Comparison of ENCODE assay signal across 8 cellular contexts in the genomic region with DNA sequence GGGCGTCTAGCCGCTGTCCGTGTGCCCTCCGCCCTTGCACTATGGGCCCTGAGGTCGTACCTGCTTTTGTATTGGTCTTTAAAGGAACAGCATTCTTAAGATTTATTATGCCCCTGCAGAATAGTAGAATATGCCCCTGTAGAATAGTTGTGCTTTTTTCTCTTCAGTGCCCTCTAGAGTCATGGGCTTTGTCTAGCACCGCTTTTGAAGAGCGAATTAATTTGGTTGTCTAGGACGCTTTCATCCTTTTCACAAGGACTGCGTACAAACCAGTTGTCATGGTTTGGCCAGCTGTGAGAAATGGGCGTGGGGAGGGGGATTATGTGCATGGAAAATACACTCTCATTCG. TPM values are rescaled to one million over a fixed set of nuclear protein-coding genes. Genes with fewer than 3 reads are reported as not detected.
DNase-seq lines count a peak whose midpoint lies in the region; ATAC-seq and TF ChIP-seq lines count a peak whose summit lies in the region.

No MANE protein-coding gene starts in this region.

- 0 to 1% (median 0%) methylated on average over 11 of the region's 11 CpGs for WGBS in adrenal gland, 4 donors
- 0 to 1% methylated on average over 11 of the region's 11 CpGs for WGBS in heart right ventricle, 2 donors

- peaks cover 71% of the 10 kb centered on the region for H3K79me2 ChIP-seq in Karpas-422 (ENCODE audit: low read length)
- H3K79me2 ChIP-seq in PC-3 (ENCODE audit: low read length), result peaks cover 77% of the 10 kb centered on the region
- H3K79me2 ChIP-seq in parathyroid adenoma, result peaks cover 57% of the 10 kb centered on the region

- H3K27ac ChIP-seq in Karpas-422 (ENCODE audit: low read length) (peak overlapping the region; percentile 94), PC-3 (ENCODE audit: low read length) (peak overlapping the region; percentile 90), adrenal gland (peak overlapping the region; percentile 100), heart right ventricle (peak overlapping the region; percentile 86 to 100 (median 99)), parathyroid adenoma (peak overlapping the region; percentile 99)

- POLR2A ChIA-PET in PC-3 (lab: Charles Lee; ENCODE audit: unreplicated experiment), result interaction anchor here (0.9 to 2.4 kb wide), 3 partner anchors 11 to 282 kb away, joined by 3 to 50 read pairs (median 8); partner anchors contain the start of gene POLG2

- H3K4me1 ChIP-seq in Karpas-422 (ENCODE audit: low read length), result peaks cover 37% of the 10 kb centered on the region
- peaks cover 29% of the 10 kb centered on the region for H3K4me1 ChIP-seq in PC-3 (ENCODE audit: insufficient read depth, low read length)
- peaks cover 24 to 41% of the 10 kb centered on the region in 2 donors for H3K4me1 ChIP-seq in adrenal gland (replicated peaks in 1 of 2)
- H3K4me1 ChIP-seq in heart right ventricle, result peaks cover 6 to 55% (median 46%) of the 10 kb centered on the region in 9 donors
- H3K4me1 ChIP-seq in parathyroid adenoma, result peaks cover 21% of the 10 kb centered on the region

- H3K9me2 ChIP-seq in Karpas-422 (replicated peaks; ENCODE audit: insufficient read depth, low read length) (no peaks in the 10 kb centered on the region), PC-3 (replicated peaks; ENCODE audit: low read length) (no peaks in the 10 kb centered on the region)

- TF ChIP-seq POLR2A in adrenal gland (IDR thresholded peaks at IDR 0.05), result no peak

- peak overlapping the region; percentile 49; the same call in 1 of the 2 replicates for H2AFZ ChIP-seq in Karpas-422 (ENCODE audit: low read length)
- H2AFZ ChIP-seq in PC-3 (ENCODE audit: low read length), result peak overlapping the region; percentile 90
- peak overlapping the region; percentile 76 for H2AFZ ChIP-seq in parathyroid adenoma

- no TSS peak for BruUV-seq in PC-3 (replicated peaks; lab: Mats Ljungman, UMichigan)

- ATAC-seq in GM21528 (IDR thresholded peaks at IDR 0.05; ENCODE audit: low FRiP score, unreplicated experiment) (peak; percentile 9), PC-3 (peak; percentile 47), heart right ventricle (peak in 6 of 8 donors; percentile 1 to 37 (median 26))

- H3F3A ChIP-seq in PC-3 (ENCODE audit: low read length, unreplicated experiment), result peaks cover 14% of the 10 kb centered on the region

- H4K20me1 ChIP-seq in Karpas-422 (ENCODE audit: insufficient read depth, low read depth, low read length), result peaks cover 53% of the 10 kb centered on the region
- H4K20me1 ChIP-seq in PC-3 (ENCODE audit: low read length), result peaks cover 50% of the 10 kb centered on the region

- TF ChIP-seq CTCF in PC-3 (conservative IDR thresholded peaks at IDR 0.05; ENCODE audit: low read depth, low read length), result peak; percentile 72
- peak in 5 of 6 experiments; percentile 32 to 53 (median 39) for TF ChIP-seq CTCF in adrenal gland (IDR thresholded peaks at IDR 0.05)
- peak in 7 of 9 donors; percentile 23 to 61 (median 50) for TF ChIP-seq CTCF in heart right ventricle (IDR thresholded peaks at IDR 0.05)
- TF ChIP-seq CTCF in parathyroid adenoma (IDR thresholded peaks at IDR 0.05), result peak; percentile 43

- H3K9ac ChIP-seq in Karpas-422 (ENCODE audit: low read length) (peak overlapping the region; percentile 100), PC-3 (ENCODE audit: low read length) (peak overlapping the region; percentile 97), parathyroid adenoma (no peak overlapping the region)

- H3K4me2 ChIP-seq in Karpas-422 (ENCODE audit: low read depth, low read length, poor library complexity, severe bottlenecking), result peak overlapping the region; percentile 97
- peak overlapping the region; percentile 91 for H3K4me2 ChIP-seq in PC-3 (ENCODE audit: low read length)
- peak overlapping the region; percentile 75 for H3K4me2 ChIP-seq in parathyroid adenoma (ENCODE audit: low read length)

- H3K36me3 ChIP-seq in Karpas-422 (ENCODE audit: insufficient read depth, low read length), result peaks cover 48% of the 10 kb centered on the region
- peaks cover 48% of the 10 kb centered on the region for H3K36me3 ChIP-seq in PC-3 (ENCODE audit: low read depth, low read length)
- H3K36me3 ChIP-seq in adrenal gland (replicated peaks in 1 of 2), result peaks cover 0 to 49% of the 10 kb centered on the region in 2 donors
- H3K36me3 ChIP-seq in heart right ventricle, result peaks cover 0 to 65% (median 42%) of the 10 kb centered on the region in 9 donors
- H3K36me3 ChIP-seq in parathyroid adenoma (ENCODE audit: control insufficient read depth, insufficient read depth, low read length), result no peaks in the 10 kb centered on the region

- H3K27me3 ChIP-seq in Karpas-422 (ENCODE audit: low read length) (no peaks in the 10 kb centered on the region), PC-3 (ENCODE audit: low read length) (no peaks in the 10 kb centered on the region), adrenal gland (no peaks in the 10 kb centered on the region), heart right ventricle (no peaks in the 10 kb centered on the region), parathyroid adenoma (ENCODE audit: control insufficient read depth, insufficient read depth, low read length) (no peaks in the 10 kb centered on the region)

- DNase-seq in DMS114 treated with DMSO at 0.1 percent for 48 hours (lab: John Stamatoyannopoulos, UW; ENCODE audit: unreplicated experiment) (peak; percentile 45), Karpas-422 (peak; percentile 86), PC-3 (peak; percentile 79), adrenal gland (peak in 5 of 7 donors; percentile 49 to 73 (median 56)), heart right ventricle (peak in 1 of 2 donors; percentile 18), cerebellar nuclear complex (lab: John Stamatoyannopoulos, UW) (no peak)

- peak overlapping the region; percentile 97 for H3K4me3 ChIP-seq in Karpas-422 (ENCODE audit: low read length)
- H3K4me3 ChIP-seq in PC-3 (ENCODE audit: low read length), result peak overlapping the region; percentile 86
- H3K4me3 ChIP-seq in adrenal gland, result peak overlapping the region; percentile 52 to 95 (median 82)
- H3K4me3 ChIP-seq in heart right ventricle, result peak overlapping the region; percentile 72 to 99 (median 91)
- peak overlapping the region; percentile 100 for H3K4me3 ChIP-seq in parathyroid adenoma (ENCODE audit: low read depth, low read length)

- no peaks in the 10 kb centered on the region for H3K9me3 ChIP-seq in Karpas-422 (ENCODE audit: low read length)
- H3K9me3 ChIP-seq in PC-3 (ENCODE audit: low read length), result no peaks in the 10 kb centered on the region
- H3K9me3 ChIP-seq in adrenal gland (replicated peaks in 1 of 3), result no peaks in the 10 kb centered on the region
- H3K9me3 ChIP-seq in heart right ventricle, result no peaks in the 10 kb centered on the region
- no peaks in the 10 kb centered on the region for H3K9me3 ChIP-seq in parathyroid adenoma (ENCODE audit: control insufficient read depth, low read length)

- intact Hi-C loops in PC-3 (cut with micrococcal nuclease) (loop anchor here (1.0 to 5.0 kb wide), 2 partner anchors 140 to 230 kb away; no protein-coding TSS in a partner anchor), adrenal gland (cut with DNase I) (no loop called here), heart right ventricle (cut with DNase I) (loop anchor here in 3 of 10 donors (5.0 to 10.0 kb wide), 2 partner anchors 85 to 683 kb away; partner anchors contain the start of genes FTSJ3 (in 1 of the 3) and PSMC5 (in 1 of the 3))

- CTCF ChIA-PET in PC-3 (lab: Charles Lee), result no interaction called here

RNA-seq across cellular contexts. Expression of gene CEP95, which starts 0.6 kb away (rescaled TPM):
- total RNA-seq in Karpas-422 (2014; rRNA removed; shearing (Covaris generic); ENCODE audit: low replicate concordance), result 42.2 and 62.1 TPM in 2 replicates
- total RNA-seq in PC-3 (2014; rRNA removed) (32.4 and 59.1 TPM in 2 replicates), adrenal gland (10 to 100 TPM in 7 of 8 donors, 1 to 10 TPM in 1; 7.7 to 31.3 (median 18.3) TPM), heart right ventricle (10 to 100 TPM in 9 of 10 donors, 1 to 10 TPM in 1; 8.6 to 19.7 (median 14.6) TPM)
- polyA plus RNA-seq in adrenal gland (100 to 1,000 TPM in 1 of 3 donors, 10 to 100 TPM in 2; 23.8 to 114 (median 66.5) TPM), heart right ventricle (10 to 100 TPM; 11.7 to 62.4 TPM)

RNA-seq across cellular contexts. Expression of gene DDX5, which starts 1.3 kb away (rescaled TPM):
- total RNA-seq in Karpas-422 (2014; rRNA removed; shearing (Covaris generic); ENCODE audit: low replicate concordance), result 369 and 432 TPM in 2 replicates
- total RNA-seq in PC-3 (2014; rRNA removed), result 450 and 493 TPM in 2 replicates
- 1,000 to 10,000 TPM in 4 of 8 donors, 100 to 1,000 TPM in 4; 315 to 1,846 (median 957) TPM for total RNA-seq in adrenal gland
- polyA plus RNA-seq in adrenal gland, result 1,000 to 10,000 TPM in 2 of 3 donors, 100 to 1,000 TPM in 1; 829 to 1,098 (median 1,016) TPM
- total RNA-seq in heart right ventricle, result 100 to 1,000 TPM; 301 to 474 (median 349) TPM
- polyA plus RNA-seq in heart right ventricle, result 100 to 1,000 TPM; 215 to 456 TPM

RNA-seq across cellular contexts. Expression of gene POLG2, which starts 10.5 kb away (rescaled TPM):
- total RNA-seq in Karpas-422 (2014; rRNA removed; shearing (Covaris generic); ENCODE audit: low replicate concordance), result 18.6 and 25.3 TPM in 2 replicates
- 20.3 and 37.7 TPM in 2 replicates for total RNA-seq in PC-3 (2014; rRNA removed)
- 10 to 100 TPM in 4 of 8 donors, 1 to 10 TPM in 4; 3.1 to 28.7 (median 8.9) TPM for total RNA-seq in adrenal gland
- 10 to 100 TPM in 2 of 3 donors, 1 to 10 TPM in 1; 7.6 to 14.7 (median 11.1) TPM for polyA plus RNA-seq in adrenal gland
- 10 to 100 TPM in 3 of 10 donors, 1 to 10 TPM in 7; 5.1 to 11.1 (median 6.5) TPM for total RNA-seq in heart right ventricle
- polyA plus RNA-seq in heart right ventricle, result 1 to 10 TPM; 4.8 to 7.2 TPM

RNA-seq across cellular contexts. Expression of gene MILR1, which starts 58.5 kb away (rescaled TPM):
- total RNA-seq in Karpas-422 (2014; rRNA removed; shearing (Covaris generic); ENCODE audit: low replicate concordance), result 104 and 156 TPM in 2 replicates
- 10.1 and 13.3 TPM in 2 replicates for total RNA-seq in PC-3 (2014; rRNA removed)
- 10 to 100 TPM in 6 of 8 donors, 1 to 10 TPM in 2; 6.4 to 28.0 (median 19.2) TPM for total RNA-seq in adrenal gland
- 10 to 100 TPM in 1 of 3 donors, 1 to 10 TPM in 2; 6.2 to 17.2 (median 9.1) TPM for polyA plus RNA-seq in adrenal gland
- 10 to 100 TPM in 1 of 10 donors, 1 to 10 TPM in 9; 1.0 to 13.3 (median 1.2) TPM for total RNA-seq in heart right ventricle
- 1 to 10 TPM; 1.5 to 3.3 TPM for polyA plus RNA-seq in heart right ventricle

Comparison
In these comparisons a context has a peak if more than half of its experiments do, and no peak if none do; other contexts are left out.
1. DNase-seq: peak in DMS114 treated with DMSO at 0.1 percent for 48 hours (single experiment), Karpas-422 (single experiment), PC-3 (single experiment) and adrenal gland (5 of 7); none in cerebellar nuclear complex (0 of 2).
2. Peak in every context shown above with its lines, with median percentiles within 50 percentile points of each other: ATAC-seq, H2AFZ ChIP-seq, H3K27ac ChIP-seq, H3K4me2 ChIP-seq, H3K4me3 ChIP-seq and CTCF ChIP-seq.